ENCODE assay signal across 10 cellular contexts in the genomic region with DNA sequence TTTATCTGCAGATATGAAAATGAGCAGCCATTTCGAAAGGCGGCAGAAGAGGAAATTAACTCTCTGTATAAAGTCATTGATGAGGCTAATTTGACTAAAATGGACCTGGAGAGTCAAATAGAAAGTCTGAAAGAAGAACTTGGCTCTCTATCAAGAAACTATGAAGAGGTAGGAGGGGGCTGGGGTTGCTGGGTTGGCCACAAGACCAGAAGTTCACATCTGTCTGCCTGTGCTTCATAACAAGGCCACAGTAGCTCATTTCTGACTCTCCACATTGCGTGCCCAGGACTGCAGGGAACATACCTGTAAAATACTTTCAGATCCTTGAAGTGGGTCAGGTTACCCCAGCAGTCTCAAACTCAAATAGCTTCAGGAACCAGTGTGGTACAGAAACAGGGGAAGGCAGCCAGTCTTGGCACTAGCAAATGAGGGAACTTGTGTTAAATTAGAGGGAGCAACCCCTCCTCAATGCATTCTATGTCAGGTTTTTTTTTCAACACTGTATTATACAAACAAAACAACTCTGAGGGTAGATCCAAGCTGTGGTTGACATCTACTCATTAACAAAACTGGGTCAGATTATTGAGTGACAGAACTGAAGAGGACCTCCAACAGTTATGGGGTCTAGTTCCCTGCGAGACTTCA. TPM values are rescaled to one million over a fixed set of nuclear protein-coding genes. Genes with fewer than 3 reads are reported as not detected.
A peak's percentile ranks its signal among the peaks of the same experiment; 100 is the strongest.
DNase-seq lines count a peak whose midpoint lies in the region; ATAC-seq and TF ChIP-seq lines count a peak whose summit lies in the region.
"Had no signal": no experiment of that assay in that cellular context is flagged by ENCODE, and none has a peak within 500 bp of the region (broad histone marks: within the 10 kb centered on the region; RNA-seq: fewer than 3 reads in every experiment).

No MANE protein-coding gene starts in this region.

- DNase-seq in GM13976 (ENCODE audit: low spot score) (peak; percentile 73), MM.1S (peak; percentile 90), type B pancreatic cell (ENCODE audit: extremely low spot score, unreplicated experiment) (no peak), NCI-H2227 (lab: John Stamatoyannopoulos, UW; ENCODE audit: unreplicated experiment) (no peak), endodermal cell (no peak), SW 1271 (lab: John Stamatoyannopoulos, UW) (no peak)

- peaks cover 20% of the 10 kb centered on the region for H3K4me1 Mint-ChIP-seq in activated naive CD8-positive, alpha-beta T cell (ENCODE audit: low read depth)
- H3K4me1 Mint-ChIP-seq in type B pancreatic cell (ENCODE audit: unreplicated experiment) (peaks cover 20% of the 10 kb centered on the region), endodermal cell (peaks cover 13% of the 10 kb centered on the region)

- H3K9me2 ChIP-seq in MM.1S (replicated peaks; ENCODE audit: insufficient read depth, low read length) = no peaks in the 10 kb centered on the region

- no peak overlapping the region for H3K4me3 Mint-ChIP-seq in activated naive CD8-positive, alpha-beta T cell
- H3K4me3 Mint-ChIP-seq in type B pancreatic cell = no peak overlapping the region
- no peak overlapping the region for H3K4me3 Mint-ChIP-seq in endodermal cell

- in situ Hi-C loops in GM13976 (cut with MboI; ENCODE audit: low sequenced_read_pairs, unreplicated experiment) = no loop called here

- peak; percentile 93 for ATAC-seq in GM21528 (IDR thresholded peaks at IDR 0.05; ENCODE audit: low FRiP score, unreplicated experiment)

- no peaks in the 10 kb centered on the region for H3K36me3 Mint-ChIP-seq in activated naive CD8-positive, alpha-beta T cell
- H3K36me3 Mint-ChIP-seq in type B pancreatic cell (no peaks in the 10 kb centered on the region), endodermal cell (ENCODE audit: low read depth) (no peaks in the 10 kb centered on the region)

- TF ChIP-seq CTCF in GM13976 (IDR thresholded peaks at IDR 0.05; ENCODE audit: borderline replicate concordance, control extremely low read depth, extremely low read depth, insufficient read depth, missing control alignments) = no peak
- no peak for TF ChIP-seq CTCF in MM.1S (IDR thresholded peaks at IDR 0.05; ENCODE audit: low read length)
- no peak for TF ChIP-seq CTCF in type B pancreatic cell (conservative IDR thresholded peaks at IDR 0.05)
- no peak for TF ChIP-seq CTCF in endodermal cell (conservative IDR thresholded peaks at IDR 0.05)

- WGBS in endodermal cell (ENCODE audit: insufficient coverage in 1 of 2, insufficient read length in 1 of 2), 2 experiments = 65% methylated on average over 4 of the region's 4 CpGs

- H3K27ac ChIP-seq in MM.1S (ENCODE audit: low read length) (peak overlapping the region; percentile 86), endodermal cell (ENCODE audit: low read depth, low read length) (no peak overlapping the region)

- H3K4me3 ChIP-seq in MM.1S (ENCODE audit: low read length) = 0 out of 2 replicates have a peak overlapping the region, but pooled peaks have one; percentile 3
- H3K4me3 ChIP-seq in endodermal cell (ENCODE audit: low read length) = no peak overlapping the region
- H3K4me3 ChIP-seq: body of pancreas, pancreas had no signal

- H3K79me2 ChIP-seq in MM.1S (ENCODE audit: low read length) = no peaks in the 10 kb centered on the region

- peaks cover 47% of the 10 kb centered on the region for H3F3A ChIP-seq in MM.1S (ENCODE audit: insufficient read depth, low read length)

- H3K4me1 ChIP-seq in MM.1S (ENCODE audit: low read length) (peaks cover 59% of the 10 kb centered on the region), endodermal cell (ENCODE audit: control insufficient read depth, insufficient read depth, low read length) (peaks cover 7% of the 10 kb centered on the region)

- peak overlapping the region; percentile 50 for H3K4me2 ChIP-seq in MM.1S (ENCODE audit: low read depth, low read length)

- peak overlapping the region; percentile 59 for H3K27ac Mint-ChIP-seq in activated naive CD8-positive, alpha-beta T cell
- H3K27ac Mint-ChIP-seq in type B pancreatic cell = peak overlapping the region; percentile 14
- no peak overlapping the region for H3K27ac Mint-ChIP-seq in endodermal cell

- no peaks in the 10 kb centered on the region for H3K27me3 Mint-ChIP-seq in activated naive CD8-positive, alpha-beta T cell
- H3K27me3 Mint-ChIP-seq in type B pancreatic cell (peaks cover 4% of the 10 kb centered on the region), endodermal cell (ENCODE audit: insufficient read depth) (no peaks in the 10 kb centered on the region)

- H3K9me3 ChIP-seq in MM.1S (replicated peaks; ENCODE audit: insufficient read depth, low read length) (no peaks in the 10 kb centered on the region), endodermal cell (ENCODE audit: control insufficient read depth, low read length) (no peaks in the 10 kb centered on the region)
- H3K9me3 ChIP-seq: body of pancreas, pancreas had no signal

- H3K27me3 ChIP-seq in MM.1S (replicated peaks; ENCODE audit: insufficient read depth, low read length) (no peaks in the 10 kb centered on the region), endodermal cell (ENCODE audit: control insufficient read depth, insufficient read depth, low read length, poor library complexity, severe bottlenecking) (no peaks in the 10 kb centered on the region)
- H3K27me3 ChIP-seq: body of pancreas, pancreas had no signal

- peak overlapping the region; percentile 40 for H2AFZ ChIP-seq in MM.1S (ENCODE audit: low read length)

- H3K9me3 Mint-ChIP-seq in activated naive CD8-positive, alpha-beta T cell (ENCODE audit: low read depth) = no peaks in the 10 kb centered on the region
- no peaks in the 10 kb centered on the region for H3K9me3 Mint-ChIP-seq in type B pancreatic cell
- H3K9me3 Mint-ChIP-seq in endodermal cell = no peaks in the 10 kb centered on the region

- H3K9ac ChIP-seq in MM.1S (ENCODE audit: low read length) (peak overlapping the region; percentile 42), endodermal cell (ENCODE audit: extremely low read depth, low read length, poor library complexity, severe bottlenecking) (no peak overlapping the region)

- H3K36me3 ChIP-seq in MM.1S (replicated peaks; ENCODE audit: insufficient read depth, low read length) = no peaks in the 10 kb centered on the region
- no peaks in the 10 kb centered on the region for H3K36me3 ChIP-seq in endodermal cell (ENCODE audit: control insufficient read depth, insufficient read depth, low read length)
- H3K36me3 ChIP-seq: pancreas had no signal

- H4K20me1 ChIP-seq in MM.1S (ENCODE audit: insufficient read depth, low read length) = no peaks in the 10 kb centered on the region

RNA-seq across cellular contexts. Expression of gene BFSP2, which starts 48.7 kb away (rescaled TPM):
- total RNA-seq in type B pancreatic cell (ENCODE audit: low replicate concordance) (not detected in 2 replicates), endodermal cell (not detected)
- polyA plus RNA-seq in endodermal cell (2013, experiment 1 of 2) = not detected
- polyA plus RNA-seq in endodermal cell (2013, experiment 2 of 2) = not detected
- total RNA-seq: body of pancreas, pancreas had no signal
- polyA plus RNA-seq: pancreas had no signal

Comparison
In these comparisons a context has a peak if more than half of its experiments do, and no peak if none do; other contexts are left out.
1. DNase-seq: peak in GM13976 (single experiment) and MM.1S (single experiment); none in type B pancreatic cell (single experiment), NCI-H2227 (single experiment), endodermal cell (single experiment) and SW 1271 (0 of 2).